14 cellular contexts compared by ENCODE assay signal in genomic region chr15:50712018-50712417, GRCh38.
"Had no signal": no experiment of that assay in that cellular context is flagged by ENCODE, and none has a peak within 500 bp of the region (broad histone marks: within the 10 kb centered on the region; RNA-seq: fewer than 3 reads in every experiment).

No MANE protein-coding gene starts in this region.

- ATAC-seq: effector memory CD8-positive, alpha-beta T cell; foreskin keratinocyte had no signal

- H3K4me3 ChIP-seq: tibial nerve had no signal

- H3K9me3 ChIP-seq: tibial nerve had no signal

- H3K27ac Mint-ChIP-seq: activated naive CD8-positive, alpha-beta T cell treated with anti-CD3 and anti-CD28 coated beads, Interleukin-2, amount 10 ng/mL, durations not matched to agents 7 days and 5 days; dendritic cell treated with granulocyte-macrophage colony-stimulating factor and Interleukin-4, amounts not matched to agents 40 ng/mL and 50 ng/mL, for 4 days had no signal

- H3K4me1 ChIP-seq: foreskin keratinocyte, parathyroid adenoma, tibial nerve had no signal

- H3K9me3 Mint-ChIP-seq: activated naive CD8-positive, alpha-beta T cell treated with anti-CD3 and anti-CD28 coated beads, Interleukin-2, amount 10 ng/mL, durations not matched to agents 7 days and 5 days; brain; dendritic cell treated with granulocyte-macrophage colony-stimulating factor and Interleukin-4, amounts not matched to agents 40 ng/mL and 50 ng/mL, for 4 days; effector memory CD8-positive, alpha-beta T cell had no signal

- H2AFZ ChIP-seq: parathyroid adenoma had no signal

- H3K4me3 Mint-ChIP-seq: activated naive CD8-positive, alpha-beta T cell treated with anti-CD3 and anti-CD28 coated beads, Interleukin-2, amount 10 ng/mL, durations not matched to agents 7 days and 5 days; brain; dendritic cell treated with granulocyte-macrophage colony-stimulating factor and Interleukin-4, amounts not matched to agents 40 ng/mL and 50 ng/mL, for 4 days; effector memory CD8-positive, alpha-beta T cell had no signal

- H3K4me1 Mint-ChIP-seq: brain had no signal

- H3K27ac ChIP-seq: foreskin keratinocyte, parathyroid adenoma had no signal

- H3K27me3 Mint-ChIP-seq: activated naive CD8-positive, alpha-beta T cell treated with anti-CD3 and anti-CD28 coated beads, Interleukin-2, amount 10 ng/mL, durations not matched to agents 7 days and 5 days; brain; dendritic cell treated with granulocyte-macrophage colony-stimulating factor and Interleukin-4, amounts not matched to agents 40 ng/mL and 50 ng/mL, for 4 days; effector memory CD8-positive, alpha-beta T cell had no signal

- H3K9ac ChIP-seq: parathyroid adenoma had no signal

- DNase-seq: activated CD4-positive, CD25-positive, alpha-beta regulatory T cell treated with anti-CD3 and anti-CD28 coated beads, Interleukin-2, amount 50 U/mL, for 72 hours; activated naive CD4-positive, alpha-beta T cell; activated naive CD8-positive, alpha-beta T cell treated with anti-CD3 and anti-CD28 coated beads, Interleukin-2, amount 10 ng/mL, durations not matched to agents 7 days and 5 days; cerebellar nuclear complex; effector memory CD8-positive, alpha-beta T cell; foreskin keratinocyte; islet precursor cell; stimulated activated CD4-positive, alpha-beta T cell treated with anti-CD3 and anti-CD28 coated beads, Interleukin-2, amount 100 ng/mL, for 48 hours; stimulated activated naive CD4-positive, alpha-beta T cell; substantia nigra had no signal

- H3K79me2 ChIP-seq: parathyroid adenoma had no signal

- H3K27me3 ChIP-seq: foreskin keratinocyte, tibial nerve had no signal
